In genomic region chr19:4582112-4582553, GRCh38 we compare ENCODE assay signal across 12 cellular contexts. TPM values are rescaled to one million over a fixed set of nuclear protein-coding genes. Genes with fewer than 3 reads are reported as not detected.
DNase-seq lines count a peak whose midpoint lies in the region; TF ChIP-seq lines count a peak whose summit lies in the region.
"Had no signal": no experiment of that assay in that cellular context is flagged by ENCODE, and none has a peak within 500 bp of the region (broad histone marks: within the 10 kb centered on the region; RNA-seq: fewer than 3 reads in every experiment).

No MANE protein-coding gene starts in this region.

- H3K79me2 ChIP-seq in OCI-LY3 (ENCODE audit: low read length) (peaks cover 13% of the 10 kb centered on the region), neural progenitor cell (ENCODE audit: low read depth) (peaks cover 29% of the 10 kb centered on the region)

- H3K4me1 ChIP-seq in OCI-LY3 (ENCODE audit: low read length) (peaks cover 50% of the 10 kb centered on the region), ectodermal cell (ENCODE audit: control insufficient read depth, insufficient read depth, low read length) (peaks cover 13% of the 10 kb centered on the region), neural progenitor cell (peaks cover 12% of the 10 kb centered on the region)

- WGBS in ectodermal cell, 2 experiments: 48 to 49% methylated on average over 13 of the region's 13 CpGs

- DNase-seq in D341Med (ENCODE audit: low spot score) (peak; percentile 18), neural progenitor cell (ENCODE audit: low spot score) (no peak), iPS-NIHi11 (ENCODE audit: low spot score) (no peak), Ammon's horn (ENCODE audit: low spot score) (no peak), NCI-H748 treated with DMSO at 0.1 percent for 48 hours (lab: John Stamatoyannopoulos, UW) (no peak)
- DNase-seq: brain microvascular endothelial cell had no signal

- H3K27ac Mint-ChIP-seq in neural progenitor cell: peak overlapping the region; percentile 92
- H3K27ac Mint-ChIP-seq: T-helper 1 cell treated with Interleukin-12 subunit alpha and Interleukin-12 subunit beta and Interleukin-4 antibody, amounts not matched to agents 30 μg/mL and 1 μg/mL, for 36 hours had no signal

- H3K9me3 Mint-ChIP-seq in neural progenitor cell: no peaks in the 10 kb centered on the region
- H3K9me3 Mint-ChIP-seq: T-helper 1 cell treated with Interleukin-12 subunit alpha and Interleukin-12 subunit beta and Interleukin-4 antibody, amounts not matched to agents 30 μg/mL and 1 μg/mL, for 36 hours had no signal

- H3K9ac ChIP-seq in OCI-LY3 (ENCODE audit: low read length) (peak overlapping the region; percentile 46), neural progenitor cell (no peak overlapping the region)

- peak overlapping the region; percentile 88 for H3K4me3 ChIP-seq in OCI-LY3 (ENCODE audit: low read length)
- peak overlapping the region; percentile 55 for H3K4me3 ChIP-seq in ectodermal cell (ENCODE audit: insufficient read depth, low read depth, low read length)
- peak overlapping the region; percentile 87 for H3K4me3 ChIP-seq in neural progenitor cell

- H3K36me3 ChIP-seq in OCI-LY3 (replicated peaks; ENCODE audit: low read depth, low read length) (peaks cover 5% of the 10 kb centered on the region), ectodermal cell (ENCODE audit: control insufficient read depth, insufficient read depth, low read length) (no peaks in the 10 kb centered on the region), neural progenitor cell (no peaks in the 10 kb centered on the region)
- H3K36me3 ChIP-seq: brain microvascular endothelial cell, gastroesophageal sphincter, vagina had no signal

- H3K36me3 Mint-ChIP-seq in neural progenitor cell: no peaks in the 10 kb centered on the region

- H3K4me2 ChIP-seq in OCI-LY3 (ENCODE audit: low read length): peak overlapping the region; percentile 81
- H3K4me2 ChIP-seq in neural progenitor cell: peak overlapping the region; percentile 30

- H2AFZ ChIP-seq in OCI-LY3 (ENCODE audit: low read depth, low read length): peak overlapping the region; percentile 67
- no peak overlapping the region for H2AFZ ChIP-seq in neural progenitor cell (replicated peaks)

- peaks cover 23% of the 10 kb centered on the region for H3K27me3 Mint-ChIP-seq in neural progenitor cell (ENCODE audit: insufficient read depth, low read depth)

- H4K20me1 ChIP-seq in OCI-LY3 (ENCODE audit: insufficient read depth, low read length) (0 out of 2 replicates have a peak, but pooled peaks cover 6% of the 10 kb centered on the region), neural progenitor cell (ENCODE audit: low read depth) (peaks cover 32% of the 10 kb centered on the region)

- H3K27me3 ChIP-seq in OCI-LY3 (ENCODE audit: low read depth, low read length): no peaks in the 10 kb centered on the region
- peaks cover 24% of the 10 kb centered on the region for H3K27me3 ChIP-seq in ectodermal cell (ENCODE audit: control insufficient read depth, insufficient read depth, low read length, poor library complexity, severe bottlenecking)
- peaks cover 14% of the 10 kb centered on the region for H3K27me3 ChIP-seq in neural progenitor cell
- H3K27me3 ChIP-seq: vagina had no signal

- no peak overlapping the region for H3K27ac ChIP-seq in OCI-LY3 (ENCODE audit: low read length)
- no peak overlapping the region for H3K27ac ChIP-seq in ectodermal cell (ENCODE audit: insufficient read depth, low read depth, low read length, poor library complexity, severe bottlenecking)
- H3K27ac ChIP-seq in neural progenitor cell: no peak overlapping the region
- H3K27ac ChIP-seq: brain microvascular endothelial cell, vagina had no signal

- TF ChIP-seq CTCF in OCI-LY3 (IDR thresholded peaks at IDR 0.05; ENCODE audit: low read depth, low read length) (no peak), neural progenitor cell (IDR thresholded peaks at IDR 0.05) (no peak)

- peaks cover 71% of the 10 kb centered on the region for H3F3A ChIP-seq in neural progenitor cell (ENCODE audit: low read depth)

- peak overlapping the region; percentile 88 for H3K4me3 Mint-ChIP-seq in neural progenitor cell
- H3K4me3 Mint-ChIP-seq: T-helper 1 cell treated with Interleukin-12 subunit alpha and Interleukin-12 subunit beta and Interleukin-4 antibody, amounts not matched to agents 30 μg/mL and 1 μg/mL, for 36 hours had no signal

- H3K4me1 Mint-ChIP-seq in neural progenitor cell: peaks cover 31% of the 10 kb centered on the region

- H3K9me3 ChIP-seq in OCI-LY3 (ENCODE audit: insufficient read depth, low read length) (no peaks in the 10 kb centered on the region), ectodermal cell (ENCODE audit: control insufficient read depth, low read length) (no peaks in the 10 kb centered on the region), neural progenitor cell (ENCODE audit: low read depth) (no peaks in the 10 kb centered on the region)
- H3K9me3 ChIP-seq: gastroesophageal sphincter, vagina had no signal

RNA-seq across cellular contexts. Expression of gene SEMA6B, which starts 22.6 kb away (rescaled TPM):
- polyA plus RNA-seq in ectodermal cell (2013, experiment 1 of 4): 47.5 TPM
- 63.6 TPM for polyA plus RNA-seq in ectodermal cell (2013, experiment 2 of 4)
- polyA plus RNA-seq in ectodermal cell (2013, experiment 3 of 4): 46.6 TPM
- 49.2 TPM for polyA plus RNA-seq in ectodermal cell (2013, experiment 4 of 4)
- 22.6 and 82.3 TPM in 2 replicates for total RNA-seq in neural progenitor cell (ENCODE audit: low replicate concordance)

RNA-seq across cellular contexts. Expression of gene LRG1, which starts 42.3 kb away (rescaled TPM):
- polyA plus RNA-seq in ectodermal cell (2013, experiment 1 of 4): 0.13 TPM
- polyA plus RNA-seq in ectodermal cell (2013, experiment 2 of 4): 0.05 TPM
- polyA plus RNA-seq in ectodermal cell (2013, experiment 3 of 4): 0.16 TPM
- not detected for polyA plus RNA-seq in ectodermal cell (2013, experiment 4 of 4)
- total RNA-seq in neural progenitor cell (ENCODE audit: low replicate concordance): 0.19 TPM in 1 of 2 replicates, not detected in the other

RNA-seq across cellular contexts. Expression of gene PLIN5, which starts 47.1 kb away (rescaled TPM):
- 0.93 TPM for polyA plus RNA-seq in ectodermal cell (2013, experiment 1 of 4)
- polyA plus RNA-seq in ectodermal cell (2013, experiment 2 of 4): 1.2 TPM
- polyA plus RNA-seq in ectodermal cell (2013, experiment 3 of 4): 1.3 TPM
- polyA plus RNA-seq in ectodermal cell (2013, experiment 4 of 4): 1.4 TPM
- total RNA-seq in neural progenitor cell (ENCODE audit: low replicate concordance): 1.2 and 5.1 TPM in 2 replicates
- total RNA-seq: kidney epithelial cell had no signal

RNA-seq across cellular contexts. Expression of gene TNFAIP8L1, which starts 57.2 kb away (rescaled TPM):
- polyA plus RNA-seq in ectodermal cell (2013, experiment 1 of 4): 10.1 TPM
- 8.7 TPM for polyA plus RNA-seq in ectodermal cell (2013, experiment 2 of 4)
- 9.0 TPM for polyA plus RNA-seq in ectodermal cell (2013, experiment 3 of 4)
- 10.5 TPM for polyA plus RNA-seq in ectodermal cell (2013, experiment 4 of 4)
- 8.2 and 15.2 TPM in 2 replicates for total RNA-seq in neural progenitor cell (ENCODE audit: low replicate concordance)
